ENCODE assay signal across 33 cellular contexts in genomic region chr16:56838622-56839337, GRCh38. TPM values are rescaled to one million over a fixed set of nuclear protein-coding genes. Genes with fewer than 3 reads are reported as not detected.
"Had no signal": no experiment of that assay in that cellular context is flagged by ENCODE, and none has a peak within 500 bp of the region (broad histone marks: within the 10 kb centered on the region; RNA-seq: fewer than 3 reads in every experiment).

No MANE protein-coding gene starts in this region.

- H3K4me3 Mint-ChIP-seq: activated CD4-positive, alpha-beta T cell treated with anti-CD3 and anti-CD28 coated beads, Interleukin-2, amount 10 ng/mL, durations not matched to agents 24 days and 14 days; activated CD8-positive, alpha-beta T cell treated with anti-CD3 and anti-CD28 coated beads for 36 hours; activated naive CD4-positive, alpha-beta T cell treated with anti-CD3 and anti-CD28 coated beads, Interleukin-2, amount 10 ng/mL, durations not matched to agents 7 days and 5 days; activated naive CD8-positive, alpha-beta T cell treated with anti-CD3 and anti-CD28 coated beads for 36 hours; T-helper 1 cell treated with Interleukin-12 subunit alpha and Interleukin-12 subunit beta and Interleukin-4 antibody, amounts not matched to agents 30 μg/mL and 1 μg/mL, for 36 hours; T-helper 2 cell treated with Interferon-gamma antibody and Interleukin-4, amounts not matched to agents 5 μg/mL and 100 μg/mL, for 36 hours had no signal

- H3K4me3 ChIP-seq: Peyer's patch, SJSA1 had no signal

- DNase-seq: activated CD4-positive, alpha-beta T cell treated with anti-CD3 and anti-CD28 coated beads, Interleukin-2, amount 10 ng/mL, durations not matched to agents 24 days and 14 days; activated CD4-positive, alpha-beta T cell treated with anti-CD3 and anti-CD28 coated beads, Interleukin-2, amount 50 U/mL, for 4 hours; activated CD8-positive, alpha-beta T cell treated with anti-CD3 and anti-CD28 coated beads for 36 hours; activated gamma-delta T cell treated with Interleukin-2 at 50 U/mL for 16 hours; activated naive CD4-positive, alpha-beta T cell treated with anti-CD3 and anti-CD28 coated beads, Interleukin-2, amount 10 ng/mL, durations not matched to agents 7 days and 5 days; activated naive CD8-positive, alpha-beta T cell treated with anti-CD3 and anti-CD28 coated beads for 36 hours; activated T-cell treated with anti-CD3 and anti-CD28 coated beads, Interleukin-2, amount 50 U/mL, for 1 hour; amniotic stem cell; aorta; brain microvascular endothelial cell; central memory CD4-positive, alpha-beta T cell; MM.1S; MV-4-11; NCI-H1092; NCI-H1436 treated with DMSO at 0.1 percent for 48 hours; NCI-H1694 treated with DMSO at 0.1 percent for 48 hours; NCI-H2029; NCI-H2107; NCI-H2171; NCI-H510A; NCI-H526; NCI-H748 treated with DMSO at 0.1 percent for 48 hours; NK-92 treated with Interleukin-12 subunit alpha and Interleukin-12 subunit beta, amount 100 ng/mL, for 24 hours; PC-3; Peyer's patch; RPMI8226; SHP77 treated with DMSO at 0.1 percent for 48 hours; SK-N-SH had no signal

- H3K4me2 ChIP-seq: KMS-11, SK-N-SH had no signal

- H3K9me3 Mint-ChIP-seq: activated CD4-positive, alpha-beta T cell treated with anti-CD3 and anti-CD28 coated beads, Interleukin-2, amount 10 ng/mL, durations not matched to agents 24 days and 14 days; activated CD8-positive, alpha-beta T cell treated with anti-CD3 and anti-CD28 coated beads for 36 hours; activated naive CD4-positive, alpha-beta T cell treated with anti-CD3 and anti-CD28 coated beads, Interleukin-2, amount 10 ng/mL, durations not matched to agents 7 days and 5 days; activated naive CD8-positive, alpha-beta T cell treated with anti-CD3 and anti-CD28 coated beads for 36 hours; T-helper 1 cell treated with Interleukin-12 subunit alpha and Interleukin-12 subunit beta and Interleukin-4 antibody, amounts not matched to agents 30 μg/mL and 1 μg/mL, for 36 hours; T-helper 2 cell treated with Interferon-gamma antibody and Interleukin-4, amounts not matched to agents 5 μg/mL and 100 μg/mL, for 36 hours had no signal

- H3K27ac ChIP-seq: brain microvascular endothelial cell, KMS-11, Peyer's patch, SJSA1 had no signal

- H3K27me3 Mint-ChIP-seq: activated CD4-positive, alpha-beta T cell treated with anti-CD3 and anti-CD28 coated beads, Interleukin-2, amount 10 ng/mL, durations not matched to agents 24 days and 14 days; activated CD8-positive, alpha-beta T cell treated with anti-CD3 and anti-CD28 coated beads for 36 hours; activated naive CD4-positive, alpha-beta T cell treated with anti-CD3 and anti-CD28 coated beads, Interleukin-2, amount 10 ng/mL, durations not matched to agents 7 days and 5 days; activated naive CD8-positive, alpha-beta T cell treated with anti-CD3 and anti-CD28 coated beads for 36 hours had no signal

- H3K27me3 ChIP-seq: brain microvascular endothelial cell, Peyer's patch, SJSA1 had no signal

- H3K9me3 ChIP-seq: Peyer's patch, SJSA1, SK-N-SH had no signal

- H3K9ac ChIP-seq: KMS-11, SK-N-SH had no signal

- H3K27ac Mint-ChIP-seq: activated CD8-positive, alpha-beta T cell treated with anti-CD3 and anti-CD28 coated beads for 36 hours; activated naive CD4-positive, alpha-beta T cell treated with anti-CD3 and anti-CD28 coated beads, Interleukin-2, amount 10 ng/mL, durations not matched to agents 7 days and 5 days; activated naive CD8-positive, alpha-beta T cell treated with anti-CD3 and anti-CD28 coated beads for 36 hours; T-helper 1 cell treated with Interleukin-12 subunit alpha and Interleukin-12 subunit beta and Interleukin-4 antibody, amounts not matched to agents 30 μg/mL and 1 μg/mL, for 36 hours; T-helper 2 cell treated with Interferon-gamma antibody and Interleukin-4, amounts not matched to agents 5 μg/mL and 100 μg/mL, for 36 hours had no signal

- H3K4me1 ChIP-seq: Peyer's patch, SJSA1 had no signal

- ATAC-seq: activated CD8-positive, alpha-beta T cell treated with anti-CD3 and anti-CD28 coated beads for 36 hours; PC-3 had no signal

RNA-seq across cellular contexts. Expression of gene SLC12A3, which starts 26.2 kb away (rescaled TPM):
- total RNA-seq: activated CD4-positive, alpha-beta T cell treated with anti-CD3 and anti-CD28 coated beads, Interleukin-2, amount 10 ng/mL, durations not matched to agents 24 days and 14 days; activated CD8-positive, alpha-beta memory T cell treated with anti-CD3 and anti-CD28 coated beads for 36 hours; activated CD8-positive, alpha-beta T cell treated with anti-CD3 and anti-CD28 coated beads for 36 hours; aorta; PC-3; Peyer's patch; SJSA1 had no signal
- polyA plus RNA-seq: aorta, SK-N-SH had no signal
